Comparison of ENCODE assay signal across 18 cellular contexts in the genomic region with DNA sequence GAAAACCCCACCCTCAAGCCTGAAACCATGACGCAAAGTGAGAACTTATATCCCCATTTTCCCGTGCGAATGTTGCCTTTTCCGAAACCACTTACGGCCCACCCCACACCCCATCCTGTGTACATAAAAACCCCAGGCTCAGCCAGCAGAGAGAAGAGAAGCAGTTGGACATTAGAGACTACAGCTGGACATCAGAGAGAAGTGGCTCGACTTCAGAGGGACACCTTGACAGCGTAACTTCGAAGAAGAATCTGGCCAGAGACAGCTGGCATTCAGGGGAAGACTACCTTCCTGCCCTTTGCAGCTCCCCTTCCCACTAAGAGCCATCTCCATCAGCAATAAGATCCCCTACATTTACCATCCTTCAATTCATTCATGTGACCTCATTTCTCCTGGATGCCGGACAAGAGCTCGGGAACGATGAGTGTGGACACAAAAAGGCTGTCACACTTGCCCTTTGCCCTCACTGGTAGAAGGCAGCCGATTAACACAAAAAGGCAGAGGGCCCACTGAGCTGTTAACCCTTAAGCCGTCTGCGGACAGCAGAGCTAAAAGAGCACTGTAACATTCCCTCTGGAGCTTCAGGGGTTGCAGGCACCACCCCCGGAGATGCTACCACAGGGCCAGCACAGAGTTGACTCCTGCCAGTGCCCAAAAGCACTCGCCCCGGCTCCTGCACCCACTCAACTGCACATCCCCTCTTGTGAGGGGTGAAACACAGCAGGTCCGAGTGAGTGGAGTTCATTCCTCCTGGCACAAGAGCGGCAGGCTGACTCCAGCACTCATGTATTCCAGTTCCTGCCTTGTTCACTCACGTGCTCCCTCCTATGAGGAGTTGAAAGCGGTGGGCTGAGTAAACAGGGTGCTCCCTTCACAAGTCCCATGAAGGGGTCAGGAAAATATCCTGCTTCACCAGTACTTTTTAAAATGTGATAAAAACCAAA.
"Had no signal": no experiment of that assay in that cellular context is flagged by ENCODE, and none has a peak within 500 bp of the region (broad histone marks: within the 10 kb centered on the region; RNA-seq: fewer than 3 reads in every experiment).

No MANE protein-coding gene starts in this region.

- H3K27me3 Mint-ChIP-seq: naive B cell had no signal

- H3K27me3 ChIP-seq: right atrium auricular region, suprapubic skin had no signal

- ATAC-seq: stimulated activated naive CD8-positive, alpha-beta T cell treated with anti-CD3 and anti-CD28 coated beads, Interleukin-15, Interleukin-2, amounts not matched to agents 100 U/mL and 50 U/mL, for 24 hours; T-cell had no signal

- DNase-seq: activated CD4-positive, CD25-positive, alpha-beta regulatory T cell treated with anti-CD3 and anti-CD28 coated beads, Interleukin-2, amount 50 U/mL, for 72 hours; aorta; erythroblast; hypothalamus; kidney glomerular epithelial cell; naive B cell; SK-N-SH; small intestine; stimulated activated CD4-positive, alpha-beta T cell treated with anti-CD3 and anti-CD28 coated beads, Interleukin-4, amount 100 ng/mL, for 4 hours; stimulated activated CD8-positive, alpha-beta memory T cell treated with anti-CD3 and anti-CD28 coated beads, Interleukin-4, amount 100 ng/mL, for 48 hours; stimulated activated naive CD8-positive, alpha-beta T cell treated with anti-CD3 and anti-CD28 coated beads, Interleukin-15, Interleukin-2, amounts not matched to agents 100 U/mL and 50 U/mL, for 24 hours; T-cell; T1000; trophoblast cell had no signal

- H3K36me3 ChIP-seq: right atrium auricular region, suprapubic skin had no signal

- H3K36me3 Mint-ChIP-seq: T-cell had no signal

- H3K9me3 ChIP-seq: right atrium auricular region, SK-N-SH, suprapubic skin had no signal

- H3K9ac ChIP-seq: SK-N-SH had no signal

- H3K4me3 Mint-ChIP-seq: activated T-helper 1 cell treated with anti-CD3 and anti-CD28 coated beads, Interleukin-12 subunit alpha, Interleukin-12 subunit beta, Interleukin-2, Interleukin-4 antibody, amounts not matched to agents 30 ng/mL and 10 ng/mL and 1 ng/mL, durations not matched to agents 14 hours and 24 hours and 36 hours; T-cell had no signal

- H3K27ac ChIP-seq: right atrium auricular region, suprapubic skin had no signal

- H3K4me3 ChIP-seq: lung, right atrium auricular region, suprapubic skin had no signal

- H3K9me3 Mint-ChIP-seq: activated T-helper 1 cell treated with anti-CD3 and anti-CD28 coated beads, Interleukin-12 subunit alpha, Interleukin-12 subunit beta, Interleukin-2, Interleukin-4 antibody, amounts not matched to agents 30 ng/mL and 10 ng/mL and 1 ng/mL, durations not matched to agents 14 hours and 24 hours and 36 hours; T-cell had no signal

- H3K27ac Mint-ChIP-seq: activated T-helper 1 cell treated with anti-CD3 and anti-CD28 coated beads, Interleukin-12 subunit alpha, Interleukin-12 subunit beta, Interleukin-2, Interleukin-4 antibody, amounts not matched to agents 30 ng/mL and 10 ng/mL and 1 ng/mL, durations not matched to agents 14 hours and 24 hours and 36 hours; T-cell had no signal

- H3K4me1 ChIP-seq: right atrium auricular region, suprapubic skin had no signal
